ENCODE assay signal across 20 cellular contexts in genomic region chr22:18096823-18097222, GRCh38. TPM values are rescaled to one million over a fixed set of nuclear protein-coding genes. Genes with fewer than 3 reads are reported as not detected.
DNase-seq lines count a peak whose midpoint lies in the region; ATAC-seq and TF ChIP-seq lines count a peak whose summit lies in the region.
"Had no signal": no experiment of that assay in that cellular context is flagged by ENCODE, and none has a peak within 500 bp of the region (broad histone marks: within the 10 kb centered on the region; RNA-seq: fewer than 3 reads in every experiment).

No MANE protein-coding gene starts in this region.

- ATAC-seq in activated CD4-positive, CD25-positive, alpha-beta regulatory T cell treated with anti-CD3 and anti-CD28 coated beads, Interleukin-2, amount 50 U/mL, for 24 hours: peak; percentile 17 to 83
- ATAC-seq: PC-3, WTC11 had no signal

- no peaks in the 10 kb centered on the region for H3K27me3 Mint-ChIP-seq in activated naive CD8-positive, alpha-beta T cell
- H3K27me3 Mint-ChIP-seq in osteocyte (ENCODE audit: unreplicated experiment): no peaks in the 10 kb centered on the region
- H3K27me3 Mint-ChIP-seq: naive B cell had no signal

- TF ChIP-seq CTCF in osteocyte (IDR thresholded peaks at IDR 0.05): no peak

- no peak for DNase-seq in activated CD4-positive, CD25-positive, alpha-beta regulatory T cell treated with anti-CD3 and anti-CD28 coated beads, Interleukin-2, amount 50 U/mL, for 72 hours
- DNase-seq in stimulated activated CD4-positive, alpha-beta T cell treated with anti-CD3 and anti-CD28 coated beads, Interleukin-4, amount 100 ng/mL, for 24 hours: peak; percentile 48
- DNase-seq in stimulated activated CD4-positive, alpha-beta T cell treated with anti-CD3 and anti-CD28 coated beads, Interleukin-4, amount 100 ng/mL, for 1 hour: no peak
- no peak for DNase-seq in osteocyte (ENCODE audit: extremely low spot score, unreplicated experiment)
- DNase-seq in HUDEP-2 (lab: John Stamatoyannopoulos, UW; ENCODE audit: unreplicated experiment in 76 of 76): no peak
- no peak for DNase-seq in NCI-H1694 (lab: John Stamatoyannopoulos, UW)
- DNase-seq: adrenal gland, BE2C, cortex of kidney, DMS79, mesenchymal stem cell, naive B cell, NCI-H1930, ovary, PC-3, SHP77 treated with DMSO at 0.1 percent for 48 hours had no signal

- peaks cover 12% of the 10 kb centered on the region for H3K36me3 Mint-ChIP-seq in activated naive CD8-positive, alpha-beta T cell
- H3K36me3 Mint-ChIP-seq in osteocyte (ENCODE audit: unreplicated experiment): peaks cover 12% of the 10 kb centered on the region

- H3K9me3 Mint-ChIP-seq in activated naive CD8-positive, alpha-beta T cell (ENCODE audit: low read depth): no peaks in the 10 kb centered on the region
- H3K9me3 Mint-ChIP-seq in osteocyte (ENCODE audit: unreplicated experiment): no peaks in the 10 kb centered on the region
- H3K9me3 Mint-ChIP-seq: T-helper 1 cell treated with Interleukin-12 subunit alpha and Interleukin-12 subunit beta and Interleukin-4 antibody, amounts not matched to agents 30 μg/mL and 1 μg/mL, for 36 hours had no signal

- H3K27ac Mint-ChIP-seq in activated naive CD8-positive, alpha-beta T cell: peak overlapping the region; percentile 46
- no peak overlapping the region for H3K27ac Mint-ChIP-seq in osteocyte (ENCODE audit: unreplicated experiment)
- H3K27ac Mint-ChIP-seq: T-helper 1 cell treated with Interleukin-12 subunit alpha and Interleukin-12 subunit beta and Interleukin-4 antibody, amounts not matched to agents 30 μg/mL and 1 μg/mL, for 36 hours; WTC11 had no signal

- no peak overlapping the region for H3K4me3 Mint-ChIP-seq in activated naive CD8-positive, alpha-beta T cell
- H3K4me3 Mint-ChIP-seq in osteocyte (ENCODE audit: unreplicated experiment): no peak overlapping the region
- H3K4me3 Mint-ChIP-seq: naive B cell; T-helper 1 cell treated with Interleukin-12 subunit alpha and Interleukin-12 subunit beta and Interleukin-4 antibody, amounts not matched to agents 30 μg/mL and 1 μg/mL, for 36 hours; WTC11 had no signal

- peaks cover 8% of the 10 kb centered on the region for H3K4me1 Mint-ChIP-seq in activated naive CD8-positive, alpha-beta T cell (ENCODE audit: low read depth)
- no peaks in the 10 kb centered on the region for H3K4me1 Mint-ChIP-seq in osteocyte (ENCODE audit: unreplicated experiment)
- H3K4me1 Mint-ChIP-seq: WTC11 had no signal

RNA-seq across cellular contexts. Expression of gene TUBA8, which starts 13.8 kb away (rescaled TPM):
- total RNA-seq in osteocyte: 1.8 TPM in 2 replicates

RNA-seq across cellular contexts. Expression of gene PEX26, which starts 19.0 kb away (rescaled TPM):
- 43.3 and 43.5 TPM in 2 replicates for total RNA-seq in osteocyte

RNA-seq across cellular contexts. Expression of gene USP18, which starts 53.1 kb away (rescaled TPM):
- 3.0 TPM in 2 replicates for total RNA-seq in osteocyte
